ENCODE assay signal across 8 cellular contexts in genomic region chr17:49361129-49361901, GRCh38. TPM values are rescaled to one million over a fixed set of nuclear protein-coding genes. Genes with fewer than 3 reads are reported as not detected.
DNase-seq lines count a peak whose midpoint lies in the region; ATAC-seq and TF ChIP-seq lines count a peak whose summit lies in the region.

No MANE protein-coding gene starts in this region.

- H3K79me2 ChIP-seq in OCI-LY3 (ENCODE audit: low read length) (peaks cover 51% of the 10 kb centered on the region), neural cell (replicated peaks; ENCODE audit: insufficient read depth, low read length) (peaks cover 42% of the 10 kb centered on the region)

- no peak for TF ChIP-seq EP300 in neural cell (conservative IDR thresholded peaks at IDR 0.05; ENCODE audit: poor library complexity, severe bottlenecking)

- DNase-seq in AG09309 (ENCODE audit: low read depth), result no peak
- DNase-seq in activated T-cell treated with anti-CD3 and anti-CD28 coated beads, Interleukin-2, amount 50 U/mL, for 48 hours, result peak; percentile 77 to 78
- peak; percentile 19 for DNase-seq in fibroblast of peridontal ligament (ENCODE audit: extremely low read depth)

- H3K4me2 ChIP-seq in OCI-LY3 (ENCODE audit: low read length) (peak overlapping the region; percentile 92), neural cell (ENCODE audit: low read length) (peak overlapping the region; percentile 93)

- peaks cover 26% of the 10 kb centered on the region for H3K4me1 ChIP-seq in OCI-LY3 (ENCODE audit: low read length)

- H2AFZ ChIP-seq in OCI-LY3 (ENCODE audit: low read depth, low read length) (0 out of 2 replicates have a peak overlapping the region, but pooled peaks have one; percentile 6), neural cell (ENCODE audit: low read depth, low read length) (peak overlapping the region; percentile 76)

- H3K27me3 ChIP-seq in OCI-LY3 (ENCODE audit: low read depth, low read length) (no peaks in the 10 kb centered on the region), neural cell (ENCODE audit: insufficient read depth, low read depth, low read length) (no peaks in the 10 kb centered on the region)

- H3K9me3 ChIP-seq in OCI-LY3 (ENCODE audit: insufficient read depth, low read length), result no peaks in the 10 kb centered on the region
- no peaks in the 10 kb centered on the region for H3K9me3 ChIP-seq in neural cell (ENCODE audit: low read length)

- H3K27me3 Mint-ChIP-seq in stimulated activated naive CD8-positive, alpha-beta T cell treated with anti-CD3 and anti-CD28 coated beads, Interleukin-15, Interleukin-2, amounts not matched to agents 100 ng/mL and 50 ng/mL, for 24 hours, result no peaks in the 10 kb centered on the region

- H4K20me1 ChIP-seq in OCI-LY3 (ENCODE audit: insufficient read depth, low read length) (peaks cover 39% of the 10 kb centered on the region), neural cell (ENCODE audit: insufficient read depth) (no peaks in the 10 kb centered on the region)

- no peaks in the 10 kb centered on the region for H3F3A ChIP-seq in neural cell (ENCODE audit: insufficient read depth, low read length, poor library complexity, severe bottlenecking)

- no peak for TF ChIP-seq RAD21 in neural cell (conservative IDR thresholded peaks at IDR 0.05)

- H3K36me3 ChIP-seq in OCI-LY3 (replicated peaks; ENCODE audit: low read depth, low read length), result no peaks in the 10 kb centered on the region
- H3K36me3 ChIP-seq in neural cell (ENCODE audit: insufficient read depth, low read length), result no peaks in the 10 kb centered on the region

- H3K9me3 Mint-ChIP-seq in stimulated activated naive CD8-positive, alpha-beta T cell treated with anti-CD3 and anti-CD28 coated beads, Interleukin-15, Interleukin-2, amounts not matched to agents 100 ng/mL and 50 ng/mL, for 24 hours, result no peaks in the 10 kb centered on the region

- H3K9ac ChIP-seq in OCI-LY3 (ENCODE audit: low read length) (peak overlapping the region; percentile 88), neural cell (ENCODE audit: low read length) (peak overlapping the region; percentile 99)

- no peaks in the 10 kb centered on the region for H3K9me2 ChIP-seq in neural cell (ENCODE audit: insufficient read depth, low read length)

- H3K4me1 Mint-ChIP-seq in stimulated activated naive CD8-positive, alpha-beta T cell treated with anti-CD3 and anti-CD28 coated beads, Interleukin-15, Interleukin-2, amounts not matched to agents 100 ng/mL and 50 ng/mL, for 24 hours (ENCODE audit: low read depth), result peaks cover 62% of the 10 kb centered on the region

- H3K4me3 Mint-ChIP-seq in stimulated activated naive CD8-positive, alpha-beta T cell treated with anti-CD3 and anti-CD28 coated beads, Interleukin-15, Interleukin-2, amounts not matched to agents 100 ng/mL and 50 ng/mL, for 24 hours, result peak overlapping the region; percentile 96

- peak; percentile 33 for ATAC-seq in GM18907 (IDR thresholded peaks at IDR 0.05; ENCODE audit: unreplicated experiment)
- peak; percentile 23 for ATAC-seq in HG03280 (IDR thresholded peaks at IDR 0.05; ENCODE audit: unreplicated experiment)

- H3K4me3 ChIP-seq in AG09309 (ENCODE audit: control insufficient read depth, low read depth, low read length) (peak overlapping the region; percentile 100), OCI-LY3 (ENCODE audit: low read length) (peak overlapping the region; percentile 86), neural cell (ENCODE audit: low read length) (peak overlapping the region; percentile 70)

- H3K27ac Mint-ChIP-seq in stimulated activated naive CD8-positive, alpha-beta T cell treated with anti-CD3 and anti-CD28 coated beads, Interleukin-15, Interleukin-2, amounts not matched to agents 100 ng/mL and 50 ng/mL, for 24 hours, result peak overlapping the region; percentile 96

- H3K36me3 Mint-ChIP-seq in stimulated activated naive CD8-positive, alpha-beta T cell treated with anti-CD3 and anti-CD28 coated beads, Interleukin-15, Interleukin-2, amounts not matched to agents 100 ng/mL and 50 ng/mL, for 24 hours (ENCODE audit: low read depth), result no peaks in the 10 kb centered on the region

- no peak for TF ChIP-seq CTCF in AG09309 (IDR thresholded peaks at IDR 0.05; ENCODE audit: control insufficient read depth, insufficient read depth, low read depth, low read length, missing control alignments)
- TF ChIP-seq CTCF in OCI-LY3 (IDR thresholded peaks at IDR 0.05; ENCODE audit: low read depth, low read length), result no peak
- no peak for TF ChIP-seq CTCF in neural cell (IDR thresholded peaks at IDR 0.05; ENCODE audit: poor library complexity, severe bottlenecking)

- H3K27ac ChIP-seq in OCI-LY3 (ENCODE audit: low read length), result peak overlapping the region; percentile 55
- H3K27ac ChIP-seq in neural cell (ENCODE audit: low read length), result peak overlapping the region; percentile 90

TF ChIP-seq in neural cell, 6 proteins besides CTCF, POLR2A, EP300 and RAD21:
- TF ChIP-seq MXI1 (conservative IDR thresholded peaks at IDR 0.05; ENCODE audit: poor library complexity, severe bottlenecking), result no peak
- TF ChIP-seq SMC3 (conservative IDR thresholded peaks at IDR 0.05; ENCODE audit: poor library complexity), result no peak
- no peak for TF ChIP-seq EZH2 (IDR thresholded peaks at IDR 0.05; ENCODE audit: borderline replicate concordance, insufficient read depth, low read length, poor library complexity, severe bottlenecking)
- TF ChIP-seq REST (IDR thresholded peaks at IDR 0.05; ENCODE audit: borderline replicate concordance), result peak; percentile 86
- TF ChIP-seq TAF1 (IDR thresholded peaks at IDR 0.05; ENCODE audit: low read depth), result peak; percentile 75
- peak; percentile 75 for TF ChIP-seq POLR2AphosphoS5 (IDR thresholded peaks at IDR 0.05)
TF ChIP-seq in neural cell: peak in this region for 3.

RNA-seq across cellular contexts. Expression of gene ZNF652, which starts 0.7 kb away (rescaled TPM):
- polyA plus RNA-seq in neural cell, result 16.8 and 26.7 TPM in 2 replicates
- polyA minus RNA-seq in neural cell, result 48.5 and 64.0 TPM in 2 replicates

RNA-seq across cellular contexts. Expression of gene PHB1, which starts 53.4 kb away (rescaled TPM):
- polyA plus RNA-seq in neural cell, result 87.8 and 99.0 TPM in 2 replicates
- polyA minus RNA-seq in neural cell, result 43.8 and 48.0 TPM in 2 replicates
